9 cellular contexts compared by ENCODE assay signal in genomic region chr6:4914412-4915159, GRCh38.
DNase-seq lines count a peak whose midpoint lies in the region; ATAC-seq and TF ChIP-seq lines count a peak whose summit lies in the region.
"Had no signal": no experiment of that assay in that cellular context is flagged by ENCODE, and none has a peak within 500 bp of the region (broad histone marks: within the 10 kb centered on the region; RNA-seq: fewer than 3 reads in every experiment).

No MANE protein-coding gene starts in this region.

- H3K27me3 ChIP-seq in upper lobe of right lung = no peaks in the 10 kb centered on the region
- H3K27me3 ChIP-seq: BLaER1 treated with 17β-estradiol and CSF1 and Interleukin-3, amounts not matched to agents 10 nM and 100 nM had no signal

- peak; percentile 26 to 45 for ATAC-seq in activated naive CD4-positive, alpha-beta T cell treated with anti-CD3 and anti-CD28 coated beads, Interleukin-2, amount 50 U/mL, for 72 hours
- ATAC-seq in memory B cell (ENCODE audit: low read depth) = no peak
- ATAC-seq in upper lobe of right lung = peak; percentile 36

- intact Hi-C loops in upper lobe of right lung (cut with DNase I) = no loop called here

- in situ Hi-C loops in astrocyte of the spinal cord (cut with HindIII; ENCODE audit: low sequenced_read_pairs) = no loop called here

- H3K4me1 ChIP-seq in upper lobe of right lung = peaks cover 5% of the 10 kb centered on the region

- H3K27ac Mint-ChIP-seq in activated naive CD4-positive, alpha-beta T cell treated with anti-CD3 and anti-CD28 coated beads, Interleukin-2, amount 50 U/mL, for 72 hours = no peak overlapping the region
- peak overlapping the region; percentile 48 for H3K27ac Mint-ChIP-seq in memory B cell

- DNase-seq in activated naive CD4-positive, alpha-beta T cell treated with anti-CD3 and anti-CD28 coated beads, Interleukin-2, amount 50 U/mL, for 72 hours (ENCODE audit: low spot score in 2 of 2) = no peak
- no peak for DNase-seq in activated naive CD4-positive, alpha-beta T cell treated with Interleukin-2 at 50 U/mL for 16 hours
- peak; percentile 48 for DNase-seq in astrocyte of the spinal cord (ENCODE audit: low read depth, low spot score)
- no peak for DNase-seq in memory B cell (ENCODE audit: low spot score in 2 of 2)
- DNase-seq in upper lobe of right lung = no peak
- no peak for DNase-seq in retina
- DNase-seq in mucosa of gallbladder (ENCODE audit: low spot score) = no peak
- no peak for DNase-seq in Ammon's horn (ENCODE audit: low spot score)

- H3K9me3 ChIP-seq in upper lobe of right lung = no peaks in the 10 kb centered on the region

- no peaks in the 10 kb centered on the region for H3K27me3 Mint-ChIP-seq in memory B cell

- H3K36me3 ChIP-seq in upper lobe of right lung = no peaks in the 10 kb centered on the region

- H3K4me1 Mint-ChIP-seq in memory B cell = peaks cover 13% of the 10 kb centered on the region

- no peak overlapping the region for H3K4me3 ChIP-seq in astrocyte of the spinal cord (ENCODE audit: low read depth, low read length)
- no peak overlapping the region for H3K4me3 ChIP-seq in upper lobe of right lung
- H3K4me3 ChIP-seq: BLaER1 treated with 17β-estradiol and CSF1 and Interleukin-3, amounts not matched to agents 10 nM and 100 nM had no signal

- H3K27ac ChIP-seq in upper lobe of right lung = no peak overlapping the region

- H3K9me3 Mint-ChIP-seq in activated naive CD4-positive, alpha-beta T cell treated with anti-CD3 and anti-CD28 coated beads, Interleukin-2, amount 50 U/mL, for 72 hours = no peaks in the 10 kb centered on the region
- H3K9me3 Mint-ChIP-seq in memory B cell = no peaks in the 10 kb centered on the region

- no peak for TF ChIP-seq CTCF in astrocyte of the spinal cord (IDR thresholded peaks at IDR 0.05; ENCODE audit: low read depth, low read length)
- no peak for TF ChIP-seq CTCF in upper lobe of right lung (IDR thresholded peaks at IDR 0.05)

- H3K4me3 Mint-ChIP-seq in memory B cell = no peak overlapping the region

- no peaks in the 10 kb centered on the region for H3K36me3 Mint-ChIP-seq in activated naive CD4-positive, alpha-beta T cell treated with anti-CD3 and anti-CD28 coated beads, Interleukin-2, amount 50 U/mL, for 72 hours
- H3K36me3 Mint-ChIP-seq in memory B cell = peaks cover 9% of the 10 kb centered on the region
